In the genomic region with DNA sequence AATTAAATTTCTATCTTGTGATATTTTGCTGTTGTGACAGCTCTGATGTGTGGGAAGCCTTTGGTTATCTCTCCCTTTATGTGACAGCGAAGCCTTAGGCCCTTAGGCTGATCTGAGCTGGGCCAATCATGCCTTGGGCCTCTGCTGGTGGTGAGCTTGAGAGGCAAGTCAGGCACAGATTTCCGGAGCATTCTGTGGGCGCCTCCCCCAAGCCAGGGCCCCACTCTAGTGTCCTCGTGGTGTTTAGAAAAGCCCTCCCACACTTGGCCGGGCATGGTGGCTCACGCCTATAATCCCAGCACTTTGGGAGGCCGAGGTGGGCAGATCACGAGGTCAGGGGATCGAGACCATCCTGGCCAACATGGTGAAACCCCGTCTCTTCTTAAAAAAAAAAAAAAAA, we compare ENCODE assay signal across 9 cellular contexts.
"Had no signal": no experiment of that assay in that cellular context is flagged by ENCODE, and none has a peak within 500 bp of the region (broad histone marks: within the 10 kb centered on the region; RNA-seq: fewer than 3 reads in every experiment).

No MANE protein-coding gene starts in this region.

- DNase-seq: activated CD4-positive, alpha-beta T cell treated with anti-CD3 and anti-CD28 coated beads for 36 hours; activated CD8-positive, alpha-beta T cell treated with anti-CD3 and anti-CD28 coated beads, Interleukin-2, amount 10 ng/mL, durations not matched to agents 7 days and 5 days; amygdala; left ventricle myocardium superior; mesenchymal stem cell; nephron progenitor cell; stimulated activated CD4-positive, alpha-beta T cell treated with anti-CD3 and anti-CD28 coated beads, Interleukin-4, amount 100 ng/mL, for 1 hour; SW 1271 had no signal

- H3K9me3 ChIP-seq: SJSA1 had no signal

- H3K27ac ChIP-seq: SJSA1 had no signal

- H3K27me3 ChIP-seq: SJSA1 had no signal

- H3K4me3 ChIP-seq: SJSA1 had no signal
